Comparison of ENCODE assay signal across 1 cellular context in genomic region chr20:37544386-37544785, GRCh38.
TF ChIP-seq lines count a peak whose summit lies in the region.

No MANE protein-coding gene starts in this region.

TF ChIP-seq in IMR-90, 13 proteins besides CTCF, POLR2A, EP300 and RAD21:
- TF ChIP-seq ELK1 (IDR thresholded peaks at IDR 0.05; ENCODE audit: borderline replicate concordance, low read depth, low read length) (no peak), CEBPB (IDR thresholded peaks at IDR 0.05; ENCODE audit: low read depth, low read length) (no peak), RCOR1 (IDR thresholded peaks at IDR 0.05; ENCODE audit: insufficient replicate concordance, low read length) (no peak)
